Comparison of ENCODE assay signal across 2 cellular contexts in genomic region chr7:149097088-149097487, GRCh38.
TF ChIP-seq lines count a peak whose summit lies in the region.

No MANE protein-coding gene starts in this region.

TF ChIP-seq in HepG2, 621 proteins besides CTCF, POLR2A, EP300 and RAD21:
- no peak for TF ChIP-seq KDM5B (CRISPR knock-in tag; IDR thresholded peaks at IDR 0.05; ENCODE audit: borderline replicate concordance)
- TF ChIP-seq ZKSCAN8 (CRISPR knock-in tag; IDR thresholded peaks at IDR 0.05; ENCODE audit: borderline replicate concordance), result no peak
- no peak for TF ChIP-seq SOX6 (IDR thresholded peaks at IDR 0.05)
- no peak for TF ChIP-seq SOX6 (CRISPR knock-in tag; IDR thresholded peaks at IDR 0.05)
- TF ChIP-seq ZNF746 (CRISPR knock-in tag; IDR thresholded peaks at IDR 0.05), result no peak
- TF ChIP-seq SP2 (CRISPR knock-in tag; IDR thresholded peaks at IDR 0.05), result no peak
- no peak for TF ChIP-seq KDM1A (CRISPR knock-in tag; IDR thresholded peaks at IDR 0.05)
- no peak for TF ChIP-seq ZNF775 (CRISPR knock-in tag; IDR thresholded peaks at IDR 0.05; ENCODE audit: borderline replicate concordance)
- no peak for TF ChIP-seq ZSCAN20 (CRISPR knock-in tag; IDR thresholded peaks at IDR 0.05; ENCODE audit: borderline replicate concordance)
- TF ChIP-seq CSRNP1 (CRISPR knock-in tag; IDR thresholded peaks at IDR 0.05), result no peak
- TF ChIP-seq ZNF672 (CRISPR knock-in tag; IDR thresholded peaks at IDR 0.05), result no peak
- no peak for TF ChIP-seq MTA1 (CRISPR knock-in tag; IDR thresholded peaks at IDR 0.05; ENCODE audit: borderline replicate concordance)

TF ChIP-seq in K562, 482 proteins besides CTCF, POLR2A, EP300 and RAD21:
- TF ChIP-seq RBM25 (IDR thresholded peaks at IDR 0.05; ENCODE audit: low read depth, low read length, severe bottlenecking) (no peak), VEZF1 (CRISPR knock-in tag; IDR thresholded peaks at IDR 0.05) (no peak), SNIP1 (IDR thresholded peaks at IDR 0.05; ENCODE audit: low read depth) (no peak), FOXK1 (CRISPR knock-in tag; IDR thresholded peaks at IDR 0.05; ENCODE audit: borderline replicate concordance) (no peak), ZKSCAN3 (CRISPR knock-in tag; IDR thresholded peaks at IDR 0.05) (no peak)
